ENCODE assay signal across 22 cellular contexts in the genomic region with DNA sequence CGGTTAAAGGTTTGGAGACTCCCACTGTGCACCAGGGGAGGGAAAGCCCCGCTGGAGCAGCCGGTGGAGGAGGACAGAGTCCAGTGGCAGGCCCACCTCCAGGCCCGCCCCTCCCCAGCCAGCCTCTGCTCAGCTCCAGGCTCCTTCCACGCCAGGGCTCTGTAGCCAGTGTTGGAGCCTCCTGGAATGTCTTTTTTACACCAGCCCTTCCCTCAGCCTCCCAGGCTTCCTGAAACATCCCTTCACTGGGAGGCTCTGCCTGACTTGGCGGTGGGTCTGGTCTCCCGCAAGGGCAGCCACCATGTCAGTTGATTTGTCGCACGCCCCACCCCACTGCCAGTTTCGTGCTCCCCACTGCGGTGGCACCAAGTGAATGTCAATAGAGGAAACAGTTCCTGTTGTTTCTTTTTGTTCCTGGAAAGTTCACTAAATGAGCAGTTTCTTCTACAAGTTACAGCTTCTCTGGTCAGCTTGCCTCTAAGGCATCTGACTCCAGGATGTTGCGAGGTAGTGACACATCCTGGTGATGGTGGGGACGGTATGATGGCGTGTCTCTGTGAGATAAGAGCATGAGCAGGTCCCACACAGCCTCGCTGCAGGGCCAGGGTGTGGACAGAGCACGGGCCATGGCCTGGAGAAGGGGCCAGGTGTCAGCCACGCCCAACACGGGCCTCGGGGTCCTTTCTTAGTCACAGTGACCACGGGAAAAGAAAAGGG.
"Had no signal": no experiment of that assay in that cellular context is flagged by ENCODE, and none has a peak within 500 bp of the region (broad histone marks: within the 10 kb centered on the region; RNA-seq: fewer than 3 reads in every experiment).

No MANE protein-coding gene starts in this region.

- H3K27me3 Mint-ChIP-seq: activated CD4-positive, alpha-beta T cell treated with anti-CD3 and anti-CD28 coated beads, Interleukin-2, amount 10 ng/mL, durations not matched to agents 24 days and 14 days; memory B cell; naive thymus-derived CD4-positive, alpha-beta T cell had no signal

- H3K9me3 ChIP-seq: mucosa of descending colon had no signal

- H3K9me3 Mint-ChIP-seq: activated CD4-positive, alpha-beta T cell treated with anti-CD3 and anti-CD28 coated beads, Interleukin-2, amount 10 ng/mL, durations not matched to agents 24 days and 14 days; activated T-helper 1 cell treated with anti-CD3 and anti-CD28 coated beads, Interleukin-12 subunit alpha, Interleukin-12 subunit beta, Interleukin-2, Interleukin-4 antibody, amounts not matched to agents 30 ng/mL and 10 ng/mL and 1 ng/mL, durations not matched to agents 14 hours and 24 hours and 36 hours; memory B cell; WTC11 had no signal

- H3K27ac ChIP-seq: brain microvascular endothelial cell, dorsolateral prefrontal cortex, epithelial cell of prostate, parathyroid adenoma, tibial nerve had no signal

- H3K4me1 ChIP-seq: parathyroid adenoma, tibial nerve had no signal

- H2AFZ ChIP-seq: parathyroid adenoma had no signal

- FAIRE-seq: colon had no signal

- H3K4me3 ChIP-seq: dorsolateral prefrontal cortex, mucosa of descending colon, tibial nerve had no signal

- H3K4me1 Mint-ChIP-seq: WTC11 had no signal

- H3K9ac ChIP-seq: parathyroid adenoma had no signal

- ATAC-seq: mucosa of descending colon; naive thymus-derived CD4-positive, alpha-beta T cell; stimulated activated naive CD8-positive, alpha-beta T cell treated with anti-CD3 and anti-CD28 coated beads, Interleukin-15, Interleukin-2, amounts not matched to agents 100 U/mL and 50 U/mL, for 24 hours; WTC11 had no signal

- H3K27me3 ChIP-seq: brain microvascular endothelial cell, dorsolateral prefrontal cortex, tibial nerve had no signal

- H3K4me3 Mint-ChIP-seq: activated CD4-positive, alpha-beta T cell treated with anti-CD3 and anti-CD28 coated beads, Interleukin-2, amount 10 ng/mL, durations not matched to agents 24 days and 14 days; activated T-helper 1 cell treated with anti-CD3 and anti-CD28 coated beads, Interleukin-12 subunit alpha, Interleukin-12 subunit beta, Interleukin-2, Interleukin-4 antibody, amounts not matched to agents 30 ng/mL and 10 ng/mL and 1 ng/mL, durations not matched to agents 14 hours and 24 hours and 36 hours; memory B cell; naive thymus-derived CD4-positive, alpha-beta T cell; WTC11 had no signal

- H3K27ac Mint-ChIP-seq: activated CD4-positive, alpha-beta T cell treated with anti-CD3 and anti-CD28 coated beads, Interleukin-2, amount 10 ng/mL, durations not matched to agents 24 days and 14 days; activated T-helper 1 cell treated with anti-CD3 and anti-CD28 coated beads, Interleukin-12 subunit alpha, Interleukin-12 subunit beta, Interleukin-2, Interleukin-4 antibody, amounts not matched to agents 30 ng/mL and 10 ng/mL and 1 ng/mL, durations not matched to agents 14 hours and 24 hours and 36 hours; memory B cell; WTC11 had no signal

- DNase-seq: activated CD4-positive, alpha-beta T cell treated with anti-CD3 and anti-CD28 coated beads, Interleukin-2, amount 10 ng/mL, durations not matched to agents 24 days and 14 days; activated gamma-delta T cell treated with Interleukin-2 at 50 U/mL for 16 hours; aorta; brain microvascular endothelial cell; central memory CD4-positive, alpha-beta T cell; foreskin melanocyte; hypothalamus; left ventricle myocardium superior; mucosa of descending colon; naive thymus-derived CD4-positive, alpha-beta T cell; stimulated activated CD8-positive, alpha-beta memory T cell treated with anti-CD3 and anti-CD28 coated beads, Interleukin-4, amount 100 ng/mL, for 48 hours; stimulated activated naive CD8-positive, alpha-beta T cell treated with anti-CD3 and anti-CD28 coated beads, Interleukin-15, Interleukin-2, amounts not matched to agents 100 U/mL and 50 U/mL, for 24 hours; substantia nigra; SW 1271 had no signal
